16 cellular contexts compared by ENCODE assay signal in genomic region chr5:175494271-175495183, GRCh38. TPM values are rescaled to one million over a fixed set of nuclear protein-coding genes. Genes with fewer than 3 reads are reported as not detected.
DNase-seq lines count a peak whose midpoint lies in the region; ATAC-seq, FAIRE-seq and TF ChIP-seq lines count a peak whose summit lies in the region.
"Had no signal": no experiment of that assay in that cellular context is flagged by ENCODE, and none has a peak within 500 bp of the region (broad histone marks: within the 10 kb centered on the region; RNA-seq: fewer than 3 reads in every experiment).

No MANE protein-coding gene starts in this region.

- no peak for TF ChIP-seq CTCF in CD4-positive, alpha-beta T cell (IDR thresholded peaks at IDR 0.05)
- TF ChIP-seq CTCF in foreskin keratinocyte (conservative IDR thresholded peaks at IDR 0.05): no peak
- no peak for TF ChIP-seq CTCF in pancreas (IDR thresholded peaks at IDR 0.05)

- no peaks in the 10 kb centered on the region for H3K27me3 Mint-ChIP-seq in T-helper 1 cell treated with Interleukin-12 subunit alpha and Interleukin-12 subunit beta and Interleukin-4 antibody, amounts not matched to agents 30 μg/mL and 1 μg/mL, for 36 hours (ENCODE audit: low read depth)
- no peaks in the 10 kb centered on the region for H3K27me3 Mint-ChIP-seq in CD4-positive, alpha-beta T cell
- H3K27me3 Mint-ChIP-seq in activated T-helper 2 cell treated with anti-CD3 and anti-CD28 coated beads, Interferon-gamma antibody, Interleukin-2, Interleukin-4, amounts not matched to agents 10 μg/mL and 5 μg/mL and 100 μg/mL, durations not matched to agents 14 hours and 24 hours and 36 hours (ENCODE audit: low read depth): no peaks in the 10 kb centered on the region
- H3K27me3 Mint-ChIP-seq: CD4-positive, CD25-positive, alpha-beta regulatory T cell had no signal

- no peak for ATAC-seq in CD4-positive, alpha-beta T cell (ENCODE audit: poor library complexity)
- ATAC-seq in foreskin keratinocyte (peak; percentile 95), pancreas (no peak)
- ATAC-seq: K562, left ventricle myocardium superior had no signal

- H3K9me3 Mint-ChIP-seq in T-helper 1 cell treated with Interleukin-12 subunit alpha and Interleukin-12 subunit beta and Interleukin-4 antibody, amounts not matched to agents 30 μg/mL and 1 μg/mL, for 36 hours: no peaks in the 10 kb centered on the region
- H3K9me3 Mint-ChIP-seq in CD4-positive, alpha-beta T cell: no peaks in the 10 kb centered on the region
- no peaks in the 10 kb centered on the region for H3K9me3 Mint-ChIP-seq in activated T-helper 2 cell treated with anti-CD3 and anti-CD28 coated beads, Interferon-gamma antibody, Interleukin-2, Interleukin-4, amounts not matched to agents 10 μg/mL and 5 μg/mL and 100 μg/mL, durations not matched to agents 14 hours and 24 hours and 36 hours
- H3K9me3 Mint-ChIP-seq: CD4-positive, CD25-positive, alpha-beta regulatory T cell had no signal

- no peak overlapping the region for H3K4me3 ChIP-seq in pancreas
- H3K4me3 ChIP-seq: K562 had no signal

- H3K36me3 Mint-ChIP-seq in T-helper 1 cell treated with Interleukin-12 subunit alpha and Interleukin-12 subunit beta and Interleukin-4 antibody, amounts not matched to agents 30 μg/mL and 1 μg/mL, for 36 hours (ENCODE audit: low read depth): peaks cover 47% of the 10 kb centered on the region
- peaks cover 84% of the 10 kb centered on the region for H3K36me3 Mint-ChIP-seq in CD4-positive, alpha-beta T cell (ENCODE audit: low read depth)
- peaks cover 78% of the 10 kb centered on the region for H3K36me3 Mint-ChIP-seq in activated T-helper 2 cell treated with anti-CD3 and anti-CD28 coated beads, Interferon-gamma antibody, Interleukin-2, Interleukin-4, amounts not matched to agents 10 μg/mL and 5 μg/mL and 100 μg/mL, durations not matched to agents 14 hours and 24 hours and 36 hours (ENCODE audit: low read depth)

- FAIRE-seq in pancreas (lab: Jason Lieb, UNC): no peak
- FAIRE-seq: H54, K562 had no signal

- intact Hi-C loops in CD4-positive, alpha-beta T cell (cut with DNase I, micrococcal nuclease): no loop called here
- intact Hi-C loops in activated T-helper 2 cell treated with anti-CD3 and anti-CD28 coated beads, Interferon-gamma antibody, Interleukin-2, Interleukin-4, amounts not matched to agents 10 μg/mL and 5 μg/mL and 100 μg/mL, durations not matched to agents 14 hours and 24 hours and 36 hours (cut with micrococcal nuclease): no loop called here
- intact Hi-C loops in head of caudate nucleus (cut with DNase I) (no loop called here), pancreas (cut with DNase I) (no loop called here)

- POLR2A ChIA-PET in CD4-positive, alpha-beta T cell (lab: Charles Lee): no interaction called here

- CTCF ChIA-PET in CD4-positive, alpha-beta T cell (lab: Charles Lee): no interaction called here

- no peaks in the 10 kb centered on the region for H3K27me3 ChIP-seq in CD4-positive, alpha-beta T cell (ENCODE audit: control insufficient read depth, insufficient read depth, low read length)
- H3K27me3 ChIP-seq in foreskin keratinocyte: no peaks in the 10 kb centered on the region
- no peaks in the 10 kb centered on the region for H3K27me3 ChIP-seq in pancreas

- H3K36me3 ChIP-seq in pancreas: peaks cover 0 to 34% (median 0%) of the 10 kb centered on the region in 3 donors

- H3K9me3 ChIP-seq in CD4-positive, alpha-beta T cell (ENCODE audit: control insufficient read depth, low read length): no peaks in the 10 kb centered on the region
- no peaks in the 10 kb centered on the region for H3K9me3 ChIP-seq in pancreas

- H3K4me1 ChIP-seq in foreskin keratinocyte (peaks cover 14% of the 10 kb centered on the region), pancreas (no peaks in the 10 kb centered on the region)

- H3K4me1 Mint-ChIP-seq in T-helper 1 cell treated with Interleukin-12 subunit alpha and Interleukin-12 subunit beta and Interleukin-4 antibody, amounts not matched to agents 30 μg/mL and 1 μg/mL, for 36 hours (ENCODE audit: low read depth): peaks cover 36% of the 10 kb centered on the region
- peaks cover 38% of the 10 kb centered on the region for H3K4me1 Mint-ChIP-seq in CD4-positive, alpha-beta T cell (ENCODE audit: low read depth)
- peaks cover 43% of the 10 kb centered on the region for H3K4me1 Mint-ChIP-seq in activated T-helper 2 cell treated with anti-CD3 and anti-CD28 coated beads, Interferon-gamma antibody, Interleukin-2, Interleukin-4, amounts not matched to agents 10 μg/mL and 5 μg/mL and 100 μg/mL, durations not matched to agents 14 hours and 24 hours and 36 hours (ENCODE audit: low read depth)

- WGBS in pancreas, 2 donors: 91 to 93% methylated on average over 17 of the region's 17 CpGs

- H3K4me3 Mint-ChIP-seq in T-helper 1 cell treated with Interleukin-12 subunit alpha and Interleukin-12 subunit beta and Interleukin-4 antibody, amounts not matched to agents 30 μg/mL and 1 μg/mL, for 36 hours: no peak overlapping the region
- H3K4me3 Mint-ChIP-seq in CD4-positive, alpha-beta T cell: no peak overlapping the region
- H3K4me3 Mint-ChIP-seq in activated T-helper 2 cell treated with anti-CD3 and anti-CD28 coated beads, Interferon-gamma antibody, Interleukin-2, Interleukin-4, amounts not matched to agents 10 μg/mL and 5 μg/mL and 100 μg/mL, durations not matched to agents 14 hours and 24 hours and 36 hours (ENCODE audit: low read depth): no peak overlapping the region
- H3K4me3 Mint-ChIP-seq: CD4-positive, CD25-positive, alpha-beta regulatory T cell had no signal

- no peak for DNase-seq in T-helper 1 cell
- DNase-seq in CD4-positive, alpha-beta T cell: no peak
- no peak for DNase-seq in activated T-helper 2 cell treated with anti-CD3 and anti-CD28 coated beads, Interferon-gamma antibody, Interleukin-2, Interleukin-4, amounts not matched to agents 10 μg/mL and 5 μg/mL and 100 μg/mL, durations not matched to agents 14 hours and 24 hours and 36 hours (ENCODE audit: low spot score)
- peak; percentile 86 to 91 for DNase-seq in foreskin keratinocyte
- DNase-seq in head of caudate nucleus: no peak
- no peak for DNase-seq in NCI-H146 (lab: John Stamatoyannopoulos, UW)
- no peak for DNase-seq in pancreas
- DNase-seq: aorta; CD4-positive, CD25-positive, alpha-beta regulatory T cell; hippocampal formation; left ventricle myocardium superior; SIG-M5 had no signal

- no peak overlapping the region for H3K27ac ChIP-seq in CD4-positive, alpha-beta T cell (ENCODE audit: low read depth, low read length)
- H3K27ac ChIP-seq in foreskin keratinocyte (peak overlapping the region; percentile 64), pancreas (no peak overlapping the region)
- H3K27ac ChIP-seq: 22Rv1 had no signal

- H3K27ac Mint-ChIP-seq in T-helper 1 cell treated with Interleukin-12 subunit alpha and Interleukin-12 subunit beta and Interleukin-4 antibody, amounts not matched to agents 30 μg/mL and 1 μg/mL, for 36 hours: peak overlapping the region; percentile 64
- peak overlapping the region; percentile 66 for H3K27ac Mint-ChIP-seq in CD4-positive, alpha-beta T cell
- peak overlapping the region; percentile 70 for H3K27ac Mint-ChIP-seq in activated T-helper 2 cell treated with anti-CD3 and anti-CD28 coated beads, Interferon-gamma antibody, Interleukin-2, Interleukin-4, amounts not matched to agents 10 μg/mL and 5 μg/mL and 100 μg/mL, durations not matched to agents 14 hours and 24 hours and 36 hours

RNA-seq across cellular contexts. Expression of gene SFXN1, which starts 16.2 kb away (rescaled TPM):
- total RNA-seq in CD4-positive, alpha-beta T cell: 100 to 1,000 TPM; 133 to 138 TPM
- total RNA-seq in activated T-helper 2 cell treated with anti-CD3 and anti-CD28 coated beads, Interferon-gamma antibody, Interleukin-2, Interleukin-4, amounts not matched to agents 10 μg/mL and 5 μg/mL and 100 μg/mL, durations not matched to agents 14 hours and 24 hours and 36 hours: 318 and 326 TPM in 2 replicates
- total RNA-seq in foreskin keratinocyte (93.0 and 94.2 TPM in 2 replicates), pancreas (10 to 100 TPM in 4 of 6 donors, 1 to 10 TPM in 2; 9.0 to 18.1 (median 12.1) TPM)
- polyA plus RNA-seq in foreskin keratinocyte (25.9 and 26.2 TPM in 2 replicates), pancreas (1 to 10 TPM; 4.3 to 6.2 TPM)

RNA-seq across cellular contexts. Expression of gene DRD1, which starts 50.5 kb away (rescaled TPM):
- total RNA-seq in CD4-positive, alpha-beta T cell: not detected
- total RNA-seq in activated T-helper 2 cell treated with anti-CD3 and anti-CD28 coated beads, Interferon-gamma antibody, Interleukin-2, Interleukin-4, amounts not matched to agents 10 μg/mL and 5 μg/mL and 100 μg/mL, durations not matched to agents 14 hours and 24 hours and 36 hours: not detected in 2 replicates
- total RNA-seq in foreskin keratinocyte: not detected in 2 replicates
- polyA plus RNA-seq in foreskin keratinocyte: not detected in 2 replicates
- total RNA-seq in pancreas: under 1 TPM in 3 of 6 donors, not detected in 3; 0.05 to 0.06 (median 0.06) TPM
- under 1 TPM; 0.04 to 0.21 TPM for polyA plus RNA-seq in pancreas
- total RNA-seq: CD4-positive, CD25-positive, alpha-beta regulatory T cell; K562; left ventricle myocardium superior had no signal
- polyA plus RNA-seq: CD4-positive, CD25-positive, alpha-beta regulatory T cell; K562 had no signal

Comparison
In these comparisons a context has a peak if more than half of its experiments do, and no peak if none do; other contexts are left out.
1. DNase-seq: peak in foreskin keratinocyte (2 of 2); none in T-helper 1 cell (0 of 5), CD4-positive, alpha-beta T cell (0 of 10), activated T-helper 2 cell treated with anti-CD3 and anti-CD28 coated beads, Interferon-gamma antibody, Interleukin-2, Interleukin-4, amounts not matched to agents 10 μg/mL and 5 μg/mL and 100 μg/mL, durations not matched to agents 14 hours and 24 hours and 36 hours (single experiment), head of caudate nucleus (0 of 42), NCI-H146 (single experiment) and pancreas (0 of 6).
2. Peak in every context shown above with its lines, with median percentiles within 50 percentile points of each other: H3K27ac Mint-ChIP-seq.